In the genomic region with DNA sequence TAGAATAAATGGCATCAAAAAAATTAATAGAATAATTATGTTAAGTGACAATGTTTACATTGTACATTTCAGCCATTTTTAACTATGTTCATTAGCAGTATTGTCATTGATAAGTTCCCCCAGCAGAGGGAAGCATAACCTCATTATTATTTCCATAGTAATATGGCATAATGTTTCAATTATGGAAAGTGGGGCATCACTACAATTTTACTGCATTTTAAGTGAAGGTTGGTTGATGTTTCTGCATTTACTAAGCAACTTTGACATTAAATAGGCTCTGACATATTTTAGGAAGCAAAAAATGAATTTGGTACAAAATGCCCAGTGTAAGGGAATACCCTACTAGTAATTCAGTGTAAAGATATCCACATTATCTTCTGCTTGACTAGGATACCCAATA, we compare ENCODE assay signal across 8 cellular contexts.
DNase-seq lines count a peak whose midpoint lies in the region; ATAC-seq, FAIRE-seq and TF ChIP-seq lines count a peak whose summit lies in the region.

No MANE protein-coding gene starts in this region.

- H3K27ac ChIP-seq in WERI-Rb-1, result no peak overlapping the region

- no peaks in the 10 kb centered on the region for H3K4me1 Mint-ChIP-seq in Caco-2 (ENCODE audit: low read depth, unreplicated experiment)

- no peak for FAIRE-seq in bronchial epithelial cell (lab: Jason Lieb, UNC)

- H3K4me3 ChIP-seq in Caco-2 (ENCODE audit: low read depth, low read length), result no peak overlapping the region
- no peak overlapping the region for H3K4me3 ChIP-seq in bronchial epithelial cell (ENCODE audit: low read depth, low read length)
- no peak overlapping the region for H3K4me3 ChIP-seq in WERI-Rb-1 (ENCODE audit: low read depth, low read length)

- no TSS peak for BruUV-seq in Caco-2 (replicated peaks; lab: Mats Ljungman, UMichigan)

- no peaks in the 10 kb centered on the region for H3K9me3 Mint-ChIP-seq in Caco-2 (ENCODE audit: unreplicated experiment)

- ATAC-seq in GM18873 (IDR thresholded peaks at IDR 0.05; ENCODE audit: low FRiP score, unreplicated experiment), result peak; percentile 67
- peak; percentile 76 for ATAC-seq in HG03039 (IDR thresholded peaks at IDR 0.05; ENCODE audit: unreplicated experiment)

- H3K9me3 ChIP-seq in Caco-2 (no peaks in the 10 kb centered on the region), WERI-Rb-1 (ENCODE audit: severe bottlenecking) (no peaks in the 10 kb centered on the region)

- H3K27me3 Mint-ChIP-seq in Caco-2 (ENCODE audit: insufficient read depth, unreplicated experiment), result no peaks in the 10 kb centered on the region

- DNase-seq in Caco-2 (peak in 1 of 2 experiments; percentile 63), NCI-H2171 treated with DMSO at 0.1 percent for 48 hours (lab: John Stamatoyannopoulos, UW) (peak; percentile 45), bronchial epithelial cell (ENCODE audit: low read depth) (peak; percentile 39), medulla oblongata (ENCODE audit: extremely low spot score) (peak; percentile 64), WERI-Rb-1 (no peak), epidermal melanocyte (ENCODE audit: insufficient read length, low spot score) (no peak)

- H3K27me3 ChIP-seq in Caco-2 (replicated peaks; ENCODE audit: control insufficient read depth, insufficient read depth, low read length) (no peaks in the 10 kb centered on the region), bronchial epithelial cell (ENCODE audit: control insufficient read depth, insufficient read depth, low read length) (no peaks in the 10 kb centered on the region), WERI-Rb-1 (ENCODE audit: insufficient read depth, low read depth, severe bottlenecking) (no peaks in the 10 kb centered on the region)

- peaks cover 1% of the 10 kb centered on the region for H3K36me3 ChIP-seq in Caco-2 (ENCODE audit: control insufficient read depth, insufficient read depth, low read length)
- H3K36me3 ChIP-seq in bronchial epithelial cell (ENCODE audit: control insufficient read depth, insufficient read depth, low read length), result peaks cover 1% of the 10 kb centered on the region
- no peaks in the 10 kb centered on the region for H3K36me3 ChIP-seq in WERI-Rb-1

- intact Hi-C loops in Caco-2 (cut with micrococcal nuclease; ENCODE audit: unreplicated experiment), result loop anchor here (1.0 to 5.0 kb wide), 5 partner anchors 40 to 1047 kb away; no protein-coding TSS in a partner anchor

- CTCF ChIA-PET in Caco-2 (lab: Charles Lee), result no interaction called here

- H3K36me3 Mint-ChIP-seq in Caco-2 (ENCODE audit: insufficient read depth, unreplicated experiment), result peaks cover 27% of the 10 kb centered on the region

- H3K4me1 ChIP-seq in Caco-2, result no peaks in the 10 kb centered on the region

- no peak overlapping the region for H3K4me3 Mint-ChIP-seq in Caco-2 (ENCODE audit: unreplicated experiment)

- TF ChIP-seq CTCF in Caco-2 (IDR thresholded peaks at IDR 0.05; ENCODE audit: insufficient read depth in 1 of 2, low read depth in 1 of 2, low read length in 1 of 2, severe bottlenecking in 1 of 2, unreplicated experiment in 1 of 2) (peak; percentile 42 to 69), bronchial epithelial cell (IDR thresholded peaks at IDR 0.05; ENCODE audit: insufficient read depth, low read length, severe bottlenecking) (peak; percentile 22), WERI-Rb-1 (IDR thresholded peaks at IDR 0.05; ENCODE audit: low read depth, low read length) (no peak)

- POLR2A ChIA-PET in Caco-2 (lab: Charles Lee), result no interaction called here

- no peak overlapping the region for H3K27ac Mint-ChIP-seq in Caco-2 (ENCODE audit: unreplicated experiment)

Comparison
In these comparisons a context has a peak if more than half of its experiments do, and no peak if none do; other contexts are left out.
1. DNase-seq: peak in NCI-H2171 treated with DMSO at 0.1 percent for 48 hours (single experiment), bronchial epithelial cell (single experiment) and medulla oblongata (single experiment); none in WERI-Rb-1 (single experiment) and epidermal melanocyte (single experiment).